In the genomic region with DNA sequence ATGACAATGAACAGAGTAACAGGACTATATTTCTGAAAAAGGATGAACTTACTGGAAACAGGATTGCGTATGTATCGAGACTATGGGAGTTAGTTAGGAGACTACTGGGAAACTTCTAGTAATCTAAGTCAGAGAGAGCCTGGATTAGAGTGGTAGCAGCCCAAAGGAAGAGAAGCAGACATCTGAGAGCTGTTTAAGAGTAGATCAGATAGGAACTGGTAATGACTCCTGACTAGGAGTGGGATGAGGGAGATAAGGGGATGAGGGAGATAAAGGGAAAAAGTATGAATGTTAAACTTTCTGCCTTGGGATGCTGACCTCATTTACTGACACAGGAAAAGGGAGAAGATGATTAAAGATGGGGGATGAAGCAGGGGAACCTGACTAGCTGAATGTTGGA, we compare ENCODE assay signal across 29 cellular contexts.
"Had no signal": no experiment of that assay in that cellular context is flagged by ENCODE, and none has a peak within 500 bp of the region (broad histone marks: within the 10 kb centered on the region; RNA-seq: fewer than 3 reads in every experiment).

No MANE protein-coding gene starts in this region.

- ATAC-seq: activated CD4-positive, alpha-beta T cell treated with anti-CD3 and anti-CD28 coated beads for 36 hours; activated T-helper 17 cell treated with anti-CD3 and anti-CD28 coated beads, Interleukin-2, amount 50 U/mL, for 72 hours; Panc1 had no signal

- H3K27me3 ChIP-seq: brain microvascular endothelial cell, MG63, SJCRH30 had no signal

- DNase-seq: activated CD4-positive, alpha-beta memory T cell treated with anti-CD3 and anti-CD28 coated beads, Interleukin-2, amount 10 ng/mL, durations not matched to agents 7 days and 5 days; activated CD4-positive, alpha-beta T cell treated with anti-CD3 and anti-CD28 coated beads for 36 hours; activated CD4-positive, alpha-beta T cell treated with anti-CD3 and anti-CD28 coated beads, Interleukin-2, amount 50 U/mL, for 1 hour; activated gamma-delta T cell; activated naive CD4-positive, alpha-beta T cell treated with anti-CD3 and anti-CD28 coated beads for 36 hours; activated T-cell treated with anti-CD3 and anti-CD28 coated beads for 4 hours; activated T-cell treated with anti-CD3 and anti-CD28 coated beads, Interleukin-2, amount 50 U/mL, for 48 hours; amygdala; brain microvascular endothelial cell; MG63; MV-4-11; NCI-H1092 treated with DMSO at 0.1 percent for 48 hours; NCI-H1417 treated with DMSO at 0.1 percent for 48 hours; NCI-H1694 treated with DMSO at 0.1 percent for 48 hours; NCI-H2029 treated with DMSO at 0.1 percent for 48 hours; NCI-H345; NCI-H510A; NCI-H526 treated with DMSO at 0.1 percent for 48 hours; NCI-H82; OCI-M1; Right ventricle myocardium superior; RPMI8226; SJCRH30; SK-N-SH; T-helper 1 cell; WERI-Rb-1 had no signal

- H3K27ac ChIP-seq: brain microvascular endothelial cell, KMS-11, SJCRH30, WERI-Rb-1 had no signal

- H3K4me1 ChIP-seq: SJCRH30 had no signal

- H3K4me2 ChIP-seq: KMS-11, SK-N-SH had no signal

- H3K9me3 ChIP-seq: MG63, SJCRH30, SK-N-SH had no signal

- H3K9me2 ChIP-seq: SK-N-SH had no signal

- H3K9ac ChIP-seq: KMS-11, SK-N-SH had no signal

- H3K4me3 ChIP-seq: MG63, SJCRH30 had no signal
